Comparison of ENCODE assay signal across 19 cellular contexts in genomic region chr5:136086776-136087566, GRCh38. TPM values are rescaled to one million over a fixed set of nuclear protein-coding genes. Genes with fewer than 3 reads are reported as not detected.
"Had no signal": no experiment of that assay in that cellular context is flagged by ENCODE, and none has a peak within 500 bp of the region (broad histone marks: within the 10 kb centered on the region; RNA-seq: fewer than 3 reads in every experiment).

No MANE protein-coding gene starts in this region.

- H3K27ac Mint-ChIP-seq: activated naive CD4-positive, alpha-beta T cell treated with anti-CD3 and anti-CD28 coated beads, Interleukin-2, amount 50 U/mL, for 24 hours; activated naive CD8-positive, alpha-beta T cell treated with anti-CD3 and anti-CD28 coated beads, Interleukin-2, amount 50 U/mL, for 24 hours; activated T-helper 2 cell treated with anti-CD3 and anti-CD28 coated beads, Interferon-gamma antibody, Interleukin-2, Interleukin-4, amounts not matched to agents 10 μg/mL and 5 μg/mL and 100 μg/mL, durations not matched to agents 14 hours and 24 hours and 36 hours; nephron progenitor cell; progenitor cell of endocrine pancreas had no signal

- H3K27ac ChIP-seq: epithelial cell of prostate, VCaP had no signal

- ATAC-seq: activated naive CD8-positive, alpha-beta T cell treated with anti-CD3 and anti-CD28 coated beads, Interleukin-2, amount 50 U/mL, for 24 hours; activated T-cell treated with anti-CD3 and anti-CD28 coated beads, Interleukin-2, amount 50 U/mL, for 4 hours had no signal

- H3K4me3 ChIP-seq: ovary, tibial nerve had no signal

- DNase-seq: activated CD4-positive, alpha-beta T cell treated with anti-CD3 and anti-CD28 coated beads for 48 hours; activated CD4-positive, alpha-beta T cell treated with anti-CD3 and anti-CD28 coated beads, Interleukin-2, amount 50 U/mL, for 48 hours; activated naive CD8-positive, alpha-beta T cell treated with anti-CD3 and anti-CD28 coated beads, Interleukin-2, amount 50 U/mL, for 24 hours; activated T-cell treated with anti-CD3 and anti-CD28 coated beads, Interleukin-2, amount 50 U/mL, for 4 hours; effector CD8-positive, alpha-beta T cell; nephron progenitor cell; retina; stimulated activated CD4-positive, alpha-beta T cell treated with anti-CD3 and anti-CD28 coated beads, Interleukin-15, amount 100 ng/mL, for 24 hours; stimulated activated CD4-positive, alpha-beta T cell treated with anti-CD3 and anti-CD28 coated beads, Interleukin-2, amount 100 ng/mL, for 24 hours; stimulated activated naive CD4-positive, alpha-beta T cell had no signal

- H3K4me1 Mint-ChIP-seq: activated naive CD4-positive, alpha-beta T cell treated with anti-CD3 and anti-CD28 coated beads, Interleukin-2, amount 50 U/mL, for 24 hours; activated naive CD8-positive, alpha-beta T cell treated with anti-CD3 and anti-CD28 coated beads, Interleukin-2, amount 50 U/mL, for 24 hours had no signal

- H3K9me3 Mint-ChIP-seq: activated naive CD4-positive, alpha-beta T cell treated with anti-CD3 and anti-CD28 coated beads, Interleukin-2, amount 50 U/mL, for 24 hours; activated naive CD8-positive, alpha-beta T cell treated with anti-CD3 and anti-CD28 coated beads, Interleukin-2, amount 50 U/mL, for 24 hours; activated T-cell treated with anti-CD3 and anti-CD28 coated beads, Interleukin-2, amount 50 U/mL, for 4 hours; activated T-helper 2 cell treated with anti-CD3 and anti-CD28 coated beads, Interferon-gamma antibody, Interleukin-2, Interleukin-4, amounts not matched to agents 10 μg/mL and 5 μg/mL and 100 μg/mL, durations not matched to agents 14 hours and 24 hours and 36 hours; nephron progenitor cell had no signal

- H3K27me3 Mint-ChIP-seq: activated naive CD4-positive, alpha-beta T cell treated with anti-CD3 and anti-CD28 coated beads, Interleukin-2, amount 50 U/mL, for 24 hours; progenitor cell of endocrine pancreas had no signal

- H3K36me3 Mint-ChIP-seq: activated naive CD4-positive, alpha-beta T cell treated with anti-CD3 and anti-CD28 coated beads, Interleukin-2, amount 50 U/mL, for 24 hours had no signal

- H3K36me3 ChIP-seq: ovary, tibial nerve had no signal

- FAIRE-seq: endometrium, islet of Langerhans had no signal

- H3K27me3 ChIP-seq: ovary, tibial nerve had no signal

- H3K9me3 ChIP-seq: ovary, tibial nerve had no signal

- H3K4me3 Mint-ChIP-seq: activated naive CD4-positive, alpha-beta T cell treated with anti-CD3 and anti-CD28 coated beads, Interleukin-2, amount 50 U/mL, for 24 hours; activated naive CD8-positive, alpha-beta T cell treated with anti-CD3 and anti-CD28 coated beads, Interleukin-2, amount 50 U/mL, for 24 hours; activated T-cell treated with anti-CD3 and anti-CD28 coated beads, Interleukin-2, amount 50 U/mL, for 4 hours; nephron progenitor cell had no signal

RNA-seq across cellular contexts. Expression of gene TGFBI, which starts 58.2 kb away (rescaled TPM):
- total RNA-seq: activated T-helper 2 cell treated with anti-CD3 and anti-CD28 coated beads, Interferon-gamma antibody, Interleukin-2, Interleukin-4, amounts not matched to agents 10 μg/mL and 5 μg/mL and 100 μg/mL, durations not matched to agents 14 hours and 24 hours and 36 hours had no signal
